Comparison of ENCODE assay signal across 8 cellular contexts in the genomic region with DNA sequence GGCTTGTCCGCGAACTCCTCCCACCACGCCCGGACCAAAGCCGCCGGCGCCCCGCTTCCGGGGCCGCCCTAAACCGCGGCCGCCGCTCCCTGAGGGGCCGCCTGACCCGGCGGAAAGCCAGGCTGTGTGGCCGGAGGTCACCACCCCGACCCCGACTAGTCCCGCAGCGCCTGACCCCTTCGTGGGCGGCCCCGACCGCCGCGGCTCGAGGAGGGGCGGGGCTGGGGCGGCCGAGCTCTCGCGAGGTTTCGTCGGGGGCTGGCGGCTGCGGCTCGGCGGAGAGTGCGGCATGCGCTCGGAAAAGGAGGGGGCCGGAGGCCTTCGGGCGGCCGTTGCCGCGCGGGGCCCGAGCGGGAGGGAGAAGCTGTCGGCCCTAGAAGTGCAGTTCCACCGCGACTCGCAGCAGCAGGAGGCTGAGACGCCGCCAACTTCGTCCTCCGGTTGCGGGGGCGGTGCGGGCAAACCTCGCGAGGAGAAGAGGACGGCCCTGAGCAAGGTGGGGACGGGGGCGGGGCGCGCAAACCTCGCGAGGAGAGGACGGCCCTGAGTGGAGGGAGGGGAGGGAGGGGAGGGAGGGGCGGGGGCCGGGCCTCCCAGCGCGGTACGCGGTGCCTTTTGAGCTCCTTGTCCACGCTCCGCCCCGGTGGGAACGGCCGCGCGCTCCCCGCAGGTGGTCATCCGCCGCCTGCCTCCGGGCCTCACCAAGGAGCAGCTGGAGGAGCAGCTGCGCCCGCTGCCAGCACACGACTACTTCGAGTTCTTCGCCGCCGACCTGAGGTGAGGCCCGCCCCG. TPM values are rescaled to one million over a fixed set of nuclear protein-coding genes. Genes with fewer than 3 reads are reported as not detected.
DNase-seq lines count a peak whose midpoint lies in the region; ATAC-seq and TF ChIP-seq lines count a peak whose summit lies in the region.

A gene with protein sequence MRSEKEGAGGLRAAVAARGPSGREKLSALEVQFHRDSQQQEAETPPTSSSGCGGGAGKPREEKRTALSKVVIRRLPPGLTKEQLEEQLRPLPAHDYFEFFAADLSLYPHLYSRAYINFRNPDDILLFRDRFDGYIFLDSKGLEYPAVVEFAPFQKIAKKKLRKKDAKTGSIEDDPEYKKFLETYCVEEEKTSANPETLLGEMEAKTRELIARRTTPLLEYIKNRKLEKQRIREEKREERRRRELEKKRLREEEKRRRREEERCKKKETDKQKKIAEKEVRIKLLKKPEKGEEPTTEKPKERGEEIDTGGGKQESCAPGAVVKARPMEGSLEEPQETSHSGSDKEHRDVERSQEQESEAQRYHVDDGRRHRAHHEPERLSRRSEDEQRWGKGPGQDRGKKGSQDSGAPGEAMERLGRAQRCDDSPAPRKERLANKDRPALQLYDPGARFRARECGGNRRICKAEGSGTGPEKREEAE (plus strand): TSS at position 251 of the 792 bp plus-strand sequence. CDS start 39 bp downstream, at position 290.

- H3K27me3 Mint-ChIP-seq in activated naive CD8-positive, alpha-beta T cell treated with anti-CD3 and anti-CD28 coated beads, Interleukin-2, amount 10 ng/mL, durations not matched to agents 7 days and 5 days: no peaks in the 10 kb centered on the region

- H3K4me3 Mint-ChIP-seq in activated naive CD8-positive, alpha-beta T cell treated with anti-CD3 and anti-CD28 coated beads, Interleukin-2, amount 10 ng/mL, durations not matched to agents 7 days and 5 days: peak within 1 kb of the TSS; percentile 91

- POLR2A ChIA-PET in GM10248 (lab: Yijun Ruan, JAX): interaction anchor here (0.6 to 2.0 kb wide), 3 partner anchors 31 to 59 kb away, joined by 3 to 4 read pairs (median 3); no protein-coding TSS in a partner anchor
- POLR2A ChIA-PET in activated naive CD8-positive, alpha-beta T cell treated with anti-CD3 and anti-CD28 coated beads, Interleukin-2, amount 10 ng/mL, durations not matched to agents 7 days and 5 days (lab: Charles Lee): interaction anchor here (0.9 to 2.1 kb wide), 4 partner anchors 12 to 46 kb away, joined by 4 to 9 read pairs (median 6); partner anchors contain the start of gene CHAMP1

- no peaks in the 10 kb centered on the region for H3K9me3 Mint-ChIP-seq in activated naive CD8-positive, alpha-beta T cell treated with anti-CD3 and anti-CD28 coated beads, Interleukin-2, amount 10 ng/mL, durations not matched to agents 7 days and 5 days

- peaks cover 36% of the 10 kb centered on the region for H3F3A ChIP-seq in SU-DHL-6 (ENCODE audit: insufficient read depth)

- no peaks in the 10 kb centered on the region for H3K9me2 ChIP-seq in SU-DHL-6 (replicated peaks; ENCODE audit: insufficient read depth, low read length)

- CTCF ChIA-PET in GM10248 (lab: Yijun Ruan, JAX): interaction anchor here (1.1 to 3.1 kb wide), 3 partner anchors 13 to 59 kb away, joined by 3 to 6 read pairs (median 4); no protein-coding TSS in a partner anchor

- H3K4me1 Mint-ChIP-seq in activated naive CD8-positive, alpha-beta T cell treated with anti-CD3 and anti-CD28 coated beads, Interleukin-2, amount 10 ng/mL, durations not matched to agents 7 days and 5 days: peaks cover 29% of the 10 kb centered on the region

- ATAC-seq in HG02588 (IDR thresholded peaks at IDR 0.05; ENCODE audit: unreplicated experiment): peak; percentile 73
- ATAC-seq in activated naive CD8-positive, alpha-beta T cell treated with anti-CD3 and anti-CD28 coated beads, Interleukin-2, amount 10 ng/mL, durations not matched to agents 7 days and 5 days (ENCODE audit: low read depth): peak; percentile 77
- peak; percentile 95 for ATAC-seq in Right ventricle myocardium inferior

- peak within 1 kb of the TSS; percentile 97 for H3K27ac Mint-ChIP-seq in activated naive CD8-positive, alpha-beta T cell treated with anti-CD3 and anti-CD28 coated beads, Interleukin-2, amount 10 ng/mL, durations not matched to agents 7 days and 5 days

- H3K4me3 ChIP-seq in SU-DHL-6 (ENCODE audit: insufficient read depth, low read length, poor library complexity, severe bottlenecking): peak within 1 kb of the TSS; percentile 93
- H3K4me3 ChIP-seq in parathyroid adenoma (ENCODE audit: low read depth, low read length): peak within 1 kb of the TSS; percentile 91
- H3K4me3 ChIP-seq in tibial artery: peak within 1 kb of the TSS; percentile 64 to 74

- H3K9ac ChIP-seq in SU-DHL-6 (ENCODE audit: low read length) (peak within 1 kb of the TSS; percentile 85), parathyroid adenoma (peak within 1 kb of the TSS; percentile 72)

- H3K79me2 ChIP-seq in SU-DHL-6 (ENCODE audit: insufficient read depth, low read length) (peaks cover 35% of the 10 kb centered on the region), parathyroid adenoma (no peaks in the 10 kb centered on the region)

- H3K27me3 ChIP-seq in SU-DHL-6 (ENCODE audit: low read length) (no peaks in the 10 kb centered on the region), parathyroid adenoma (ENCODE audit: control insufficient read depth, insufficient read depth, low read length) (no peaks in the 10 kb centered on the region), tibial artery (no peaks in the 10 kb centered on the region)

- TF ChIP-seq CTCF in GM10248 (IDR thresholded peaks at IDR 0.05; ENCODE audit: control extremely low read depth, extremely low read depth, low read depth, missing control alignments) (no peak), SU-DHL-6 (IDR thresholded peaks at IDR 0.05; ENCODE audit: insufficient read depth, low read length, poor library complexity, severe bottlenecking) (no peak), parathyroid adenoma (IDR thresholded peaks at IDR 0.05) (no peak), tibial artery (IDR thresholded peaks at IDR 0.05) (peak in 1 of 2 experiments; percentile 4)

- H3K36me3 ChIP-seq in SU-DHL-6 (ENCODE audit: low read length) (peaks cover 13% of the 10 kb centered on the region), parathyroid adenoma (ENCODE audit: control insufficient read depth, insufficient read depth, low read length) (no peaks in the 10 kb centered on the region), tibial artery (peaks cover 8 to 30% (median 9%) of the 10 kb centered on the region in 3 donors)

- peak within 1 kb of the TSS; percentile 93 for H3K27ac ChIP-seq in SU-DHL-6 (ENCODE audit: low read depth, low read length)
- H3K27ac ChIP-seq in parathyroid adenoma: peak within 1 kb of the TSS; percentile 96
- H3K27ac ChIP-seq in tibial artery: peak within 1 kb of the TSS; percentile 95 to 97

- H2AFZ ChIP-seq in SU-DHL-6 (ENCODE audit: low read depth, low read length, severe bottlenecking) (peak within 1 kb of the TSS; percentile 81), parathyroid adenoma (peak within 1 kb of the TSS; percentile 94)

- peaks cover 3% of the 10 kb centered on the region for H3K4me1 ChIP-seq in parathyroid adenoma
- H3K4me1 ChIP-seq in tibial artery: peaks cover 0 to 28% (median 20%) of the 10 kb centered on the region in 4 donors

- H3K36me3 Mint-ChIP-seq in activated naive CD8-positive, alpha-beta T cell treated with anti-CD3 and anti-CD28 coated beads, Interleukin-2, amount 10 ng/mL, durations not matched to agents 7 days and 5 days: peaks cover 24% of the 10 kb centered on the region

- intact Hi-C loops in Right ventricle myocardium inferior (cut with DNase I) (loop anchor here (2.0 kb wide), 2 partner anchors 33 to 47 kb away; partner anchors contain the start of genes CDC16 and CHAMP1), tibial artery (cut with DNase I; ENCODE audit: low total_unique reads) (loop anchor here (2.0 kb wide), 1 partner anchor 47 kb away; the partner anchor contains the start of gene CDC16)

- no peaks in the 10 kb centered on the region for H4K20me1 ChIP-seq in SU-DHL-6 (ENCODE audit: low read depth, low read length)

- peak; percentile 92 for DNase-seq in GM10248 (ENCODE audit: extremely low spot score)
- peak; percentile 93 for DNase-seq in NCI-H1092 (lab: John Stamatoyannopoulos, UW)
- DNase-seq in activated naive CD8-positive, alpha-beta T cell treated with anti-CD3 and anti-CD28 coated beads, Interleukin-2, amount 10 ng/mL, durations not matched to agents 7 days and 5 days: peak; percentile 96
- DNase-seq in Right ventricle myocardium inferior (ENCODE audit: missing footprints): peak; percentile 93
- DNase-seq in tibial artery: peak; percentile 89 to 95

- H3K4me2 ChIP-seq in SU-DHL-6 (ENCODE audit: low read depth, low read length, poor library complexity, severe bottlenecking): peak within 1 kb of the TSS; percentile 96
- H3K4me2 ChIP-seq in parathyroid adenoma (ENCODE audit: low read length): peak within 1 kb of the TSS; percentile 84

- no peaks in the 10 kb centered on the region for H3K9me3 ChIP-seq in SU-DHL-6 (ENCODE audit: insufficient read depth, low read length)
- no peaks in the 10 kb centered on the region for H3K9me3 ChIP-seq in parathyroid adenoma (ENCODE audit: control insufficient read depth, low read length)
- H3K9me3 ChIP-seq in tibial artery: no peaks in the 10 kb centered on the region

RNA-seq across cellular contexts. Expression of the gene that starts here (rescaled TPM):
- 10 to 100 TPM; 63.8 to 68.7 TPM for total RNA-seq in activated naive CD8-positive, alpha-beta T cell treated with anti-CD3 and anti-CD28 coated beads, Interleukin-2, amount 10 ng/mL, durations not matched to agents 7 days and 5 days
- total RNA-seq in Right ventricle myocardium inferior: 19.3 TPM

Comparison
In these comparisons a context has a peak if more than half of its experiments do, and no peak if none do; other contexts are left out.
1. Peak in every context shown above with its lines: DNase-seq, ATAC-seq, H3K4me3 ChIP-seq and H3K27ac ChIP-seq.